In genomic region chr1:81706650-81707435, GRCh38 we compare ENCODE assay signal across 1 cellular context.
TF ChIP-seq lines count a peak whose summit lies in the region.

No MANE protein-coding gene starts in this region.

TF ChIP-seq in IMR-90, 13 proteins besides CTCF, POLR2A, EP300 and RAD21 (continued from another document):
- TF ChIP-seq ELK1 (IDR thresholded peaks at IDR 0.05; ENCODE audit: borderline replicate concordance, low read depth, low read length) (no peak), MAFK (IDR thresholded peaks at IDR 0.05; ENCODE audit: low read depth, low read length) (peak; percentile 82), FOS (IDR thresholded peaks at IDR 0.05; ENCODE audit: low read depth, low read length) (0 out of 2 replicates have a peak, but pooled peaks have one; percentile 19), CHD1 (IDR thresholded peaks at IDR 0.05; ENCODE audit: low read depth, low read length) (no peak)
